1 cellular context compared by ENCODE assay signal in the genomic region with DNA sequence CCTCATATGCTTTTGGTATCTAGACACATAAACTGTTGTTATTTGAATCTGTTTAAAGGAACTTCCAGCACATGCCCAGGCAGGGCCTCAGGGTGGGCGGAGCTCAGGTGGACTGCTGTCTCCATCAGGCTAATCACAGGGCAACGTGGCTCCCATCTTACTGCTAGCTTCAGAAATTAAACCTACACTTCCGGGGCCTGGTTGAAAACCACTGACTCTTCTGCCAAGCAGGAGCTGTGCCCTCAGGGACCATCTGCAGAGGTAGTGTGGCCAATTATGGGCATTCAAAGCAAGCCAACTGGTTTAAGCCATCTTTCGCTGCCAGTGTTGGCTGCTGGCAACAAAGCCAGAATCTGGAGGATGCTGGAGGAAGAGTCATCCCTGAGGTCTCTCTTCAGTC.
TF ChIP-seq lines count a peak whose summit lies in the region.

No MANE protein-coding gene starts in this region.

TF ChIP-seq in H1, 55 proteins besides CTCF, POLR2A, EP300 and RAD21 (continued from another document):
- TF ChIP-seq USF2 (IDR thresholded peaks at IDR 0.05; ENCODE audit: low read length): no peak
- TF ChIP-seq CREB1 (IDR thresholded peaks at IDR 0.05): no peak
- TF ChIP-seq, protein P1, sequence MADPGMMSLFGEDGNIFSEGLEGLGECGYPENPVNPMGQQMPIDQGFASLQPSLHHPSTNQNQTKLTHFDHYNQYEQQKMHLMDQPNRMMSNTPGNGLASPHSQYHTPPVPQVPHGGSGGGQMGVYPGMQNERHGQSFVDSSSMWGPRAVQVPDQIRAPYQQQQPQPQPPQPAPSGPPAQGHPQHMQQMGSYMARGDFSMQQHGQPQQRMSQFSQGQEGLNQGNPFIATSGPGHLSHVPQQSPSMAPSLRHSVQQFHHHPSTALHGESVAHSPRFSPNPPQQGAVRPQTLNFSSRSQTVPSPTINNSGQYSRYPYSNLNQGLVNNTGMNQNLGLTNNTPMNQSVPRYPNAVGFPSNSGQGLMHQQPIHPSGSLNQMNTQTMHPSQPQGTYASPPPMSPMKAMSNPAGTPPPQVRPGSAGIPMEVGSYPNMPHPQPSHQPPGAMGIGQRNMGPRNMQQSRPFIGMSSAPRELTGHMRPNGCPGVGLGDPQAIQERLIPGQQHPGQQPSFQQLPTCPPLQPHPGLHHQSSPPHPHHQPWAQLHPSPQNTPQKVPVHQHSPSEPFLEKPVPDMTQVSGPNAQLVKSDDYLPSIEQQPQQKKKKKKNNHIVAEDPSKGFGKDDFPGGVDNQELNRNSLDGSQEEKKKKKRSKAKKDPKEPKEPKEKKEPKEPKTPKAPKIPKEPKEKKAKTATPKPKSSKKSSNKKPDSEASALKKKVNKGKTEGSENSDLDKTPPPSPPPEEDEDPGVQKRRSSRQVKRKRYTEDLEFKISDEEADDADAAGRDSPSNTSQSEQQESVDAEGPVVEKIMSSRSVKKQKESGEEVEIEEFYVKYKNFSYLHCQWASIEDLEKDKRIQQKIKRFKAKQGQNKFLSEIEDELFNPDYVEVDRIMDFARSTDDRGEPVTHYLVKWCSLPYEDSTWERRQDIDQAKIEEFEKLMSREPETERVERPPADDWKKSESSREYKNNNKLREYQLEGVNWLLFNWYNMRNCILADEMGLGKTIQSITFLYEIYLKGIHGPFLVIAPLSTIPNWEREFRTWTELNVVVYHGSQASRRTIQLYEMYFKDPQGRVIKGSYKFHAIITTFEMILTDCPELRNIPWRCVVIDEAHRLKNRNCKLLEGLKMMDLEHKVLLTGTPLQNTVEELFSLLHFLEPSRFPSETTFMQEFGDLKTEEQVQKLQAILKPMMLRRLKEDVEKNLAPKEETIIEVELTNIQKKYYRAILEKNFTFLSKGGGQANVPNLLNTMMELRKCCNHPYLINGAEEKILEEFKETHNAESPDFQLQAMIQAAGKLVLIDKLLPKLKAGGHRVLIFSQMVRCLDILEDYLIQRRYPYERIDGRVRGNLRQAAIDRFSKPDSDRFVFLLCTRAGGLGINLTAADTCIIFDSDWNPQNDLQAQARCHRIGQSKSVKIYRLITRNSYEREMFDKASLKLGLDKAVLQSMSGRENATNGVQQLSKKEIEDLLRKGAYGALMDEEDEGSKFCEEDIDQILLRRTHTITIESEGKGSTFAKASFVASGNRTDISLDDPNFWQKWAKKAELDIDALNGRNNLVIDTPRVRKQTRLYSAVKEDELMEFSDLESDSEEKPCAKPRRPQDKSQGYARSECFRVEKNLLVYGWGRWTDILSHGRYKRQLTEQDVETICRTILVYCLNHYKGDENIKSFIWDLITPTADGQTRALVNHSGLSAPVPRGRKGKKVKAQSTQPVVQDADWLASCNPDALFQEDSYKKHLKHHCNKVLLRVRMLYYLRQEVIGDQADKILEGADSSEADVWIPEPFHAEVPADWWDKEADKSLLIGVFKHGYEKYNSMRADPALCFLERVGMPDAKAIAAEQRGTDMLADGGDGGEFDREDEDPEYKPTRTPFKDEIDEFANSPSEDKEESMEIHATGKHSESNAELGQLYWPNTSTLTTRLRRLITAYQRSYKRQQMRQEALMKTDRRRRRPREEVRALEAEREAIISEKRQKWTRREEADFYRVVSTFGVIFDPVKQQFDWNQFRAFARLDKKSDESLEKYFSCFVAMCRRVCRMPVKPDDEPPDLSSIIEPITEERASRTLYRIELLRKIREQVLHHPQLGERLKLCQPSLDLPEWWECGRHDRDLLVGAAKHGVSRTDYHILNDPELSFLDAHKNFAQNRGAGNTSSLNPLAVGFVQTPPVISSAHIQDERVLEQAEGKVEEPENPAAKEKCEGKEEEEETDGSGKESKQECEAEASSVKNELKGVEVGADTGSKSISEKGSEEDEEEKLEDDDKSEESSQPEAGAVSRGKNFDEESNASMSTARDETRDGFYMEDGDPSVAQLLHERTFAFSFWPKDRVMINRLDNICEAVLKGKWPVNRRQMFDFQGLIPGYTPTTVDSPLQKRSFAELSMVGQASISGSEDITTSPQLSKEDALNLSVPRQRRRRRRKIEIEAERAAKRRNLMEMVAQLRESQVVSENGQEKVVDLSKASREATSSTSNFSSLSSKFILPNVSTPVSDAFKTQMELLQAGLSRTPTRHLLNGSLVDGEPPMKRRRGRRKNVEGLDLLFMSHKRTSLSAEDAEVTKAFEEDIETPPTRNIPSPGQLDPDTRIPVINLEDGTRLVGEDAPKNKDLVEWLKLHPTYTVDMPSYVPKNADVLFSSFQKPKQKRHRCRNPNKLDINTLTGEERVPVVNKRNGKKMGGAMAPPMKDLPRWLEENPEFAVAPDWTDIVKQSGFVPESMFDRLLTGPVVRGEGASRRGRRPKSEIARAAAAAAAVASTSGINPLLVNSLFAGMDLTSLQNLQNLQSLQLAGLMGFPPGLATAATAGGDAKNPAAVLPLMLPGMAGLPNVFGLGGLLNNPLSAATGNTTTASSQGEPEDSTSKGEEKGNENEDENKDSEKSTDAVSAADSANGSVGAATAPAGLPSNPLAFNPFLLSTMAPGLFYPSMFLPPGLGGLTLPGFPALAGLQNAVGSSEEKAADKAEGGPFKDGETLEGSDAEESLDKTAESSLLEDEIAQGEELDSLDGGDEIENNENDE (IDR thresholded peaks at IDR 0.05; ENCODE audit: insufficient replicate concordance, low read length): no peak
- TF ChIP-seq CBX8 (IDR thresholded peaks at IDR 0.05; ENCODE audit: borderline replicate concordance, low read depth, low read length): no peak
- no peak for TF ChIP-seq PHF8 (conservative IDR thresholded peaks at IDR 0.05; ENCODE audit: low read depth, low read length)
